In the genomic region with DNA sequence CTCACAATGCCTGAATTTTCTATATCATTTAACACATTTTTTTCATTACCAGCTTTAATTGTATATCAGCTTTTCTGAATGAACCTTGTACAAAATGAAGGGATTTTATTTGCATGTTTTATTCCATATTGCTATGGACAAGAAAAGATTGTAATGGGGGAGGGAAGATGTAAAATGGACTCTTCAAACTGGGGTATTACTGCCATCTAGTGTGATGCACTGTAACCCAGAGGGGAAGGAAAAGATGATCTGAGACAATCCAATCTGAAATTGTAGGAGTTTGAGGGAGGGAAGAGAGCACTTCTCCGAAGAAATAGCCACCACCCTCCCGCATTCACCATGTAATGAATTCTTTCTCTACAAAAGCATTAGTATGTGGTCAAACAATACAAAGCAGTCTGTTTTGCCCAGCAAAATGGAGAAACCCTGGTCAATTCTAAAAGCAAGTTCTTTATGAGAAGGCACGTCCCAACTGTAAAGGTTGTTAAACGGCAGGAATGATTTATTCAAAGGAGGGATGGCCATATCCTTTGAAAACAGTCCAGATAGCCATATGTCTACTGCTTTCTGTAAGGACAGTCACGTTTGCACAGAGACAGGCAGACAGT, we compare ENCODE assay signal across 8 cellular contexts.
DNase-seq lines count a peak whose midpoint lies in the region; ATAC-seq and TF ChIP-seq lines count a peak whose summit lies in the region.

No MANE protein-coding gene starts in this region.

- TF ChIP-seq POLR2A in HCT116 (IDR thresholded peaks at IDR 0.05; ENCODE audit: borderline replicate concordance, extremely low read depth, insufficient read depth, insufficient read length): no peak

- no peaks in the 10 kb centered on the region for H3K79me2 ChIP-seq in HCT116 (ENCODE audit: insufficient read depth, low read length)

- H3K27me3 Mint-ChIP-seq in endothelial cell (ENCODE audit: unreplicated experiment) (no peaks in the 10 kb centered on the region), nephron (ENCODE audit: low read depth) (no peaks in the 10 kb centered on the region)
- H3K27me3 Mint-ChIP-seq in activated T-cell treated with anti-CD3 and anti-CD28 coated beads, Interleukin-2, amount 50 U/mL, for 72 hours (ENCODE audit: low read depth): peaks cover 8% of the 10 kb centered on the region

- POLR2A ChIA-PET in HCT116 (lab: Charles Lee): no interaction called here

- H3K27ac ChIP-seq in HCT116 (ENCODE audit: low read depth, low read length): no peak overlapping the region

- H3K36me3 Mint-ChIP-seq in endothelial cell (ENCODE audit: low read depth, unreplicated experiment): no peaks in the 10 kb centered on the region
- no peaks in the 10 kb centered on the region for H3K36me3 Mint-ChIP-seq in nephron (ENCODE audit: low read depth)
- H3K36me3 Mint-ChIP-seq in activated T-cell treated with anti-CD3 and anti-CD28 coated beads, Interleukin-2, amount 50 U/mL, for 72 hours (ENCODE audit: insufficient read depth in 2 of 2): no peaks in the 10 kb centered on the region

- H3K36me3 ChIP-seq in HCT116 (ENCODE audit: control insufficient read depth in 1 of 2, insufficient read depth in 2 of 2, low read length in 2 of 2): no peaks in the 10 kb centered on the region

- DNase-seq in HCT116 (ENCODE audit: low read depth, low spot score): peak; percentile 1
- DNase-seq in NCI-H748 (lab: John Stamatoyannopoulos, UW; ENCODE audit: unreplicated experiment): peak; percentile 82
- peak; percentile 4 for DNase-seq in endothelial cell (ENCODE audit: low spot score)
- no peak for DNase-seq in mesenteric fat pad (ENCODE audit: low spot score)
- DNase-seq in activated T-cell treated with anti-CD3 and anti-CD28 coated beads, Interleukin-2, amount 50 U/mL, for 72 hours: no peak

- peak; percentile 38 for TF ChIP-seq RAD21 in HCT116 (IDR thresholded peaks at IDR 0.05; ENCODE audit: low read depth)

- intact Hi-C loops in HCT116 (cut with micrococcal nuclease): no loop called here

- CTCF ChIA-PET in HCT116 (lab: Charles Lee): no interaction called here

- H3K4me3 Mint-ChIP-seq in endothelial cell (ENCODE audit: unreplicated experiment) (no peak overlapping the region), nephron (peak overlapping the region; percentile 31 to 52 (median 33))
- H3K4me3 Mint-ChIP-seq in activated T-cell treated with anti-CD3 and anti-CD28 coated beads, Interleukin-2, amount 50 U/mL, for 72 hours: no peak overlapping the region

- peak in 2 of 3 experiments; percentile 27 to 39; a peak in 2 of 6 replicates for TF ChIP-seq CTCF in HCT116 (IDR thresholded peaks at IDR 0.05 in 2 of 3, conservative IDR thresholded peaks at IDR 0.05 in 1 of 3; ENCODE audit: borderline replicate concordance in 1 of 3, insufficient read depth in 1 of 3, low read depth in 2 of 3, low read length in 2 of 3)
- no peak for TF ChIP-seq CTCF in endothelial cell (IDR thresholded peaks at IDR 0.05; ENCODE audit: unreplicated experiment)
- TF ChIP-seq CTCF in nephron (IDR thresholded peaks at IDR 0.05; ENCODE audit: unreplicated experiment in 3 of 3): peak; percentile 63 to 80 (median 66)

- H2AFZ ChIP-seq in HCT116 (ENCODE audit: low read depth, low read length, poor library complexity, severe bottlenecking): no peak overlapping the region

- H3K9me2 ChIP-seq in HCT116 (ENCODE audit: insufficient read depth): no peaks in the 10 kb centered on the region

- H3K27me3 ChIP-seq in HCT116 (ENCODE audit: insufficient read depth, low read length): no peaks in the 10 kb centered on the region

- H3K4me1 Mint-ChIP-seq in endothelial cell (ENCODE audit: unreplicated experiment) (peaks cover 16% of the 10 kb centered on the region), nephron (peaks cover 53% of the 10 kb centered on the region)
- H3K4me1 Mint-ChIP-seq in activated T-cell treated with anti-CD3 and anti-CD28 coated beads, Interleukin-2, amount 50 U/mL, for 72 hours (ENCODE audit: low read depth): no peaks in the 10 kb centered on the region

- H3K9me3 ChIP-seq in HCT116 (ENCODE audit: control insufficient read depth in 1 of 2, insufficient read depth in 1 of 2, low read depth in 1 of 2, low read length in 2 of 2): peaks cover 0 to 4% of the 10 kb centered on the region in 2 experiments; a peak in 2 of 4 replicates

- no peak overlapping the region for H3K27ac Mint-ChIP-seq in endothelial cell (ENCODE audit: unreplicated experiment)
- H3K27ac Mint-ChIP-seq in nephron: peak overlapping the region; percentile 83 to 91 (median 87)
- no peak overlapping the region for H3K27ac Mint-ChIP-seq in activated T-cell treated with anti-CD3 and anti-CD28 coated beads, Interleukin-2, amount 50 U/mL, for 72 hours

- no peak overlapping the region for H3K4me3 ChIP-seq in HCT116 (replicated peaks in 1 of 2; ENCODE audit: low read depth in 1 of 2, low read length in 2 of 2)

- H3K4me1 ChIP-seq in HCT116 (ENCODE audit: control insufficient read depth in 1 of 2, insufficient read depth in 2 of 2, low read length in 2 of 2): no peaks in the 10 kb centered on the region

- RAD21 ChIA-PET in HCT116 (lab: Charles Lee; ENCODE audit: low non-redundant PET in 1 of 2, low total read pairs in 2 of 2, uncharacterized antibody in 2 of 2, unreplicated experiment in 2 of 2): no interaction called here

- no peak overlapping the region for H3K4me2 ChIP-seq in HCT116 (ENCODE audit: low read length)

- H3K9me3 Mint-ChIP-seq in endothelial cell (ENCODE audit: unreplicated experiment) (no peaks in the 10 kb centered on the region), nephron (no peaks in the 10 kb centered on the region)
- H3K9me3 Mint-ChIP-seq in activated T-cell treated with anti-CD3 and anti-CD28 coated beads, Interleukin-2, amount 50 U/mL, for 72 hours: peaks cover 0 to 3% of the 10 kb centered on the region in 2 donors

- ATAC-seq in HCT116 (0 out of 2 replicates have a peak, but pooled peaks have one; percentile 42), GM19455 (IDR thresholded peaks at IDR 0.05; ENCODE audit: unreplicated experiment) (no peak), HG03039 (IDR thresholded peaks at IDR 0.05; ENCODE audit: unreplicated experiment) (no peak)
- ATAC-seq in activated T-cell treated with anti-CD3 and anti-CD28 coated beads, Interleukin-2, amount 50 U/mL, for 72 hours (replicated peaks in 1 of 2): no peak

- H3K9ac ChIP-seq in HCT116 (ENCODE audit: low read length): no peak overlapping the region

- BruUV-seq in HCT116 (replicated peaks; lab: Mats Ljungman, UMichigan): no TSS peak

- H4K20me1 ChIP-seq in HCT116 (ENCODE audit: insufficient read depth): no peaks in the 10 kb centered on the region

TF ChIP-seq in HCT116, 20 proteins besides CTCF, POLR2A, EP300 and RAD21 (continues in another document):
- TF ChIP-seq ATF3 (IDR thresholded peaks at IDR 0.05) (no peak), ZNF274 (IDR thresholded peaks at IDR 0.05; ENCODE audit: low read depth, low read length) (no peak), SP1 (IDR thresholded peaks at IDR 0.05; ENCODE audit: low read depth) (no peak), YY1 (IDR thresholded peaks at IDR 0.05; ENCODE audit: extremely low read depth, insufficient replicate concordance, low read depth, low read length) (no peak), EZH2phosphoT487 (IDR thresholded peaks at IDR 0.05; ENCODE audit: borderline replicate concordance) (no peak), FOSL1 (IDR thresholded peaks at IDR 0.05; ENCODE audit: low read depth) (no peak), ELF1 (IDR thresholded peaks at IDR 0.05; ENCODE audit: borderline replicate concordance, low read depth) (no peak), ZFX (IDR thresholded peaks at IDR 0.05) (no peak), MAX (IDR thresholded peaks at IDR 0.05) (no peak), SIN3A (IDR thresholded peaks at IDR 0.05; ENCODE audit: low read depth) (no peak), EGR1 (IDR thresholded peaks at IDR 0.05; ENCODE audit: low read depth) (no peak)
- TF ChIP-seq, protein P1, sequence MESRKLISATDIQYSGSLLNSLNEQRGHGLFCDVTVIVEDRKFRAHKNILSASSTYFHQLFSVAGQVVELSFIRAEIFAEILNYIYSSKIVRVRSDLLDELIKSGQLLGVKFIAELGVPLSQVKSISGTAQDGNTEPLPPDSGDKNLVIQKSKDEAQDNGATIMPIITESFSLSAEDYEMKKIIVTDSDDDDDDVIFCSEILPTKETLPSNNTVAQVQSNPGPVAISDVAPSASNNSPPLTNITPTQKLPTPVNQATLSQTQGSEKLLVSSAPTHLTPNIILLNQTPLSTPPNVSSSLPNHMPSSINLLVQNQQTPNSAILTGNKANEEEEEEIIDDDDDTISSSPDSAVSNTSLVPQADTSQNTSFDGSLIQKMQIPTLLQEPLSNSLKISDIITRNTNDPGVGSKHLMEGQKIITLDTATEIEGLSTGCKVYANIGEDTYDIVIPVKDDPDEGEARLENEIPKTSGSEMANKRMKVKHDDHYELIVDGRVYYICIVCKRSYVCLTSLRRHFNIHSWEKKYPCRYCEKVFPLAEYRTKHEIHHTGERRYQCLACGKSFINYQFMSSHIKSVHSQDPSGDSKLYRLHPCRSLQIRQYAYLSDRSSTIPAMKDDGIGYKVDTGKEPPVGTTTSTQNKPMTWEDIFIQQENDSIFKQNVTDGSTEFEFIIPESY (IDR thresholded peaks at IDR 0.05; ENCODE audit: extremely low read depth, insufficient replicate concordance, low read length): no peak

Comparison
In these comparisons a context has a peak if more than half of its experiments do, and no peak if none do; other contexts are left out.
1. DNase-seq: peak in HCT116 (single experiment), NCI-H748 (single experiment) and endothelial cell (single experiment); none in mesenteric fat pad (single experiment) and activated T-cell treated with anti-CD3 and anti-CD28 coated beads, Interleukin-2, amount 50 U/mL, for 72 hours (0 of 2).
2. H3K27ac Mint-ChIP-seq: peak in nephron (3 of 3); none in endothelial cell (single experiment) and activated T-cell treated with anti-CD3 and anti-CD28 coated beads, Interleukin-2, amount 50 U/mL, for 72 hours (single experiment).
3. H3K4me3 Mint-ChIP-seq: peak in nephron (3 of 3); none in endothelial cell (single experiment) and activated T-cell treated with anti-CD3 and anti-CD28 coated beads, Interleukin-2, amount 50 U/mL, for 72 hours (0 of 2).